ENCODE assay signal across 16 cellular contexts in genomic region chr19:29293292-29293691, GRCh38.
DNase-seq lines count a peak whose midpoint lies in the region; ATAC-seq and TF ChIP-seq lines count a peak whose summit lies in the region.
"Had no signal": no experiment of that assay in that cellular context is flagged by ENCODE, and none has a peak within 500 bp of the region (broad histone marks: within the 10 kb centered on the region; RNA-seq: fewer than 3 reads in every experiment).

No MANE protein-coding gene starts in this region.

- intact Hi-C loops in posterior vena cava (cut with DNase I), result no loop called here
- intact Hi-C loops in colonic mucosa (cut with DNase I), result no loop called here

- no peak overlapping the region for H3K14ac ChIP-seq in neuronal stem cell (ENCODE audit: low read length)

- H3K23ac ChIP-seq in neuronal stem cell (ENCODE audit: low read depth, low read length, poor library complexity), result no peak overlapping the region

- WGBS in neuronal stem cell (ENCODE audit: extremely low coverage in 2 of 2, insufficient read length in 2 of 2, insufficient replicate concordance in 1 of 2), 2 donors, result no CpG with 5 or more reads among the region's 11 CpGs

- no peak overlapping the region for H2BK12ac ChIP-seq in neuronal stem cell (ENCODE audit: low read length)

- H3K9me2 ChIP-seq in Karpas-422 (replicated peaks; ENCODE audit: insufficient read depth, low read length), result no peaks in the 10 kb centered on the region

- H3K4me2 ChIP-seq in Karpas-422 (ENCODE audit: low read depth, low read length, poor library complexity, severe bottlenecking), result no peak overlapping the region
- no peak overlapping the region for H3K4me2 ChIP-seq in neuronal stem cell (ENCODE audit: insufficient read depth, low read length, poor library complexity, severe bottlenecking)

- H3K27me3 ChIP-seq in Karpas-422 (ENCODE audit: low read length), result no peaks in the 10 kb centered on the region
- no peaks in the 10 kb centered on the region for H3K27me3 ChIP-seq in colonic mucosa
- H3K27me3 ChIP-seq in neuronal stem cell (ENCODE audit: control insufficient read depth in 3 of 3, insufficient read depth in 3 of 3, low read depth in 1 of 3, low read length in 3 of 3), result no peaks in the 10 kb centered on the region

- no peaks in the 10 kb centered on the region for H4K20me1 ChIP-seq in Karpas-422 (ENCODE audit: insufficient read depth, low read depth, low read length)

- TF ChIP-seq CTCF in colonic mucosa (IDR thresholded peaks at IDR 0.05), result no peak

- H2BK15ac ChIP-seq in neuronal stem cell (ENCODE audit: low read length), result no peak overlapping the region

- H3K79me2 ChIP-seq in Karpas-422 (ENCODE audit: low read length), result no peaks in the 10 kb centered on the region

- in situ Hi-C loops in G401 (cut with HindIII; ENCODE audit: low sequenced_read_pairs), result no loop called here

- no peak overlapping the region for H3K27ac ChIP-seq in Karpas-422 (ENCODE audit: low read length)
- H3K27ac ChIP-seq in colonic mucosa, result no peak overlapping the region
- H3K27ac ChIP-seq in neuronal stem cell (replicated peaks; ENCODE audit: low read length), result no peak overlapping the region
- H3K27ac ChIP-seq: C4-2B had no signal

- 0 out of 2 replicates have a peak overlapping the region, but pooled peaks have one; percentile 55 for H3K9ac ChIP-seq in Karpas-422 (ENCODE audit: low read length)
- H3K9ac ChIP-seq in colonic mucosa (ENCODE audit: low read depth in 2 of 2, low read length in 2 of 2), result no peak overlapping the region
- no peak overlapping the region for H3K9ac ChIP-seq in neuronal stem cell (ENCODE audit: low read depth, low read length, poor library complexity)

- no peak overlapping the region for H3K4ac ChIP-seq in neuronal stem cell (ENCODE audit: low read length)

- no peak for ATAC-seq in HG02938 (IDR thresholded peaks at IDR 0.05; ENCODE audit: unreplicated experiment)
- ATAC-seq: HepG2 had no signal

- no peak overlapping the region for H2AK5ac ChIP-seq in neuronal stem cell (ENCODE audit: low read depth, low read length)

- H3K36me3 ChIP-seq in Karpas-422 (ENCODE audit: insufficient read depth, low read length), result no peaks in the 10 kb centered on the region
- H3K36me3 ChIP-seq in colonic mucosa, result no peaks in the 10 kb centered on the region
- no peaks in the 10 kb centered on the region for H3K36me3 ChIP-seq in neuronal stem cell (replicated peaks in 1 of 2; ENCODE audit: control insufficient read depth in 2 of 2, insufficient read depth in 2 of 2, low read length in 2 of 2)

- no peaks in the 10 kb centered on the region for H3K79me1 ChIP-seq in neuronal stem cell (ENCODE audit: low read depth, low read length)

- H3K4me3 ChIP-seq in Karpas-422 (ENCODE audit: low read length), result no peak overlapping the region
- H3K4me3 ChIP-seq in colonic mucosa, result no peak overlapping the region
- H3K4me3 ChIP-seq in neuronal stem cell (ENCODE audit: low read length in 2 of 2), result no peak overlapping the region

- H3K9me3 ChIP-seq in Karpas-422 (ENCODE audit: low read length) (no peaks in the 10 kb centered on the region), colonic mucosa (no peaks in the 10 kb centered on the region), neuronal stem cell (replicated peaks in 1 of 2; ENCODE audit: control insufficient read depth in 2 of 2, insufficient read depth in 1 of 2, low read depth in 1 of 2, low read length in 2 of 2) (no peaks in the 10 kb centered on the region)

- H3K18ac ChIP-seq in neuronal stem cell (ENCODE audit: low read length), result no peak overlapping the region

- no peak overlapping the region for H2BK5ac ChIP-seq in neuronal stem cell (ENCODE audit: low read length)

- no peak overlapping the region for H4K8ac ChIP-seq in neuronal stem cell (ENCODE audit: low read depth, low read length)

- H2AFZ ChIP-seq in Karpas-422 (ENCODE audit: low read length), result no peak overlapping the region
- H2AFZ ChIP-seq in neuronal stem cell (ENCODE audit: low read length), result no peak overlapping the region

- H2BK120ac ChIP-seq in neuronal stem cell (ENCODE audit: low read depth, low read length), result no peak overlapping the region

- no peak overlapping the region for H4K91ac ChIP-seq in neuronal stem cell (ENCODE audit: low read depth, low read length, poor library complexity)

- H3K4me1 ChIP-seq in Karpas-422 (ENCODE audit: low read length) (peaks cover 53% of the 10 kb centered on the region), colonic mucosa (no peaks in the 10 kb centered on the region), neuronal stem cell (ENCODE audit: control insufficient read depth in 2 of 2, insufficient read depth in 1 of 2, low read depth in 1 of 2, low read length in 2 of 2) (no peaks in the 10 kb centered on the region)

- DNase-seq in G401 (ENCODE audit: low spot score) (peak; percentile 77), Karpas-422 (no peak), cerebellum (ENCODE audit: low spot score) (peak; percentile 73), posterior vena cava (ENCODE audit: low spot score) (peak; percentile 40), colonic mucosa (no peak), neuronal stem cell (ENCODE audit: low spot score) (no peak)
- no peak for DNase-seq in activated CD4-positive, alpha-beta T cell treated with anti-CD3 and anti-CD28 coated beads, Interleukin-2, amount 50 U/mL, for 1 hour
- DNase-seq: ACHN; Calu3; CD4-positive, alpha-beta T cell; DMS79 treated with DMSO at 0.1 percent for 48 hours; H9; KG1 had no signal

Comparison
In these comparisons a context has a peak if more than half of its experiments do, and no peak if none do; other contexts are left out.
1. DNase-seq: peak in G401 (single experiment), cerebellum (single experiment) and posterior vena cava (single experiment); none in Karpas-422 (single experiment), colonic mucosa (single experiment), activated CD4-positive, alpha-beta T cell treated with anti-CD3 and anti-CD28 coated beads, Interleukin-2, amount 50 U/mL, for 1 hour (single experiment) and neuronal stem cell (single experiment).